8 cellular contexts compared by ENCODE assay signal in the genomic region with DNA sequence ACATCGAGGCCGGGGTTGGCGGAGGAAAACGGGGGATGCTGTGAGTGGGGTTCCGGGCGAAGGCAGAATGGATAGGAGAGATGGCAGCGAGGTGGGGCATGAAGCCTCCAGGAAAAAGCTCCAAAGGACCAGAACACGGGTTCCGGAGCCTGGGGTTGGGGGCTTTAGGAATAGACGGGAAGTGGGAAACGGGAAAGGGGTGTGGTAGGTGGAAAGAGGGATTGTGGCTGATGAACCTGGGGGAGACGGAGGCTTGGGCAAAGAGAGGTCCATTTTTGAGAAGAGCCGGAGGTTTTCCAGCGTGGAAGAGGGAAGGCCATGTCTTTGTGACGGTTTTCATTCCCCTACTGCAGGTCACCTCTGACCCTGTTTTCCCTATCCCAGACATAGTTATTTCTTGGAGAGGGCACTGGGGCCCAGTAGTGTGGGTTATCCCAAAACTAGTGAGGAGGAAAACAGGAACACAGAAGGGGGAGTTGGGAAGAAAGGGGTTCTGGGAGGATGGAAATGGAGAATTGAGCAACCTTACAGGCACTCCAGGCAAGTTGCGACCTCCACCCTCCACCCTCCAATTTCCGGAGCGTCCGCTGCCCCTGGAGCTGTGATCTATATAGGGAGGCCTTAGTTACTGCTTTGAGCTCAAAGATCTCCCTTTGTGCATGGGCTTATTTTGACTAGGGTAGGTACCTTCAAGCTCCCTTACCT. TPM values are rescaled to one million over a fixed set of nuclear protein-coding genes. Genes with fewer than 3 reads are reported as not detected.
DNase-seq lines count a peak whose midpoint lies in the region; ATAC-seq, FAIRE-seq and TF ChIP-seq lines count a peak whose summit lies in the region.

No MANE protein-coding gene starts in this region.

- peak overlapping the region; percentile 90 for H3K27ac ChIP-seq in A673 (ENCODE audit: low read depth, low read length, poor library complexity, severe bottlenecking)

- no peak for ATAC-seq in HG03342 (IDR thresholded peaks at IDR 0.05; ENCODE audit: unreplicated experiment)
- ATAC-seq in GM18505 (IDR thresholded peaks at IDR 0.05; ENCODE audit: unreplicated experiment), result no peak

- DNase-seq in A673 (ENCODE audit: low spot score) (no peak), HuH-7.5 (ENCODE audit: low spot score) (peak; percentile 46), bronchial epithelial cell (ENCODE audit: low read depth) (no peak), midbrain (lab: John Stamatoyannopoulos, UW) (peak; percentile 24), KG1 (lab: John Stamatoyannopoulos, UW) (no peak), epidermal melanocyte (ENCODE audit: insufficient read length, low spot score) (no peak)

- TF ChIP-seq POLR2A in GM18505 (IDR thresholded peaks at IDR 0.05; ENCODE audit: borderline replicate concordance, extremely low read depth, insufficient read depth, insufficient read length), result no peak

- CTCF ChIA-PET in A673 (lab: Charles Lee), result no interaction called here

- TF ChIP-seq CTCF in A673 (conservative IDR thresholded peaks at IDR 0.05; ENCODE audit: low read depth, low read length) (no peak), bronchial epithelial cell (IDR thresholded peaks at IDR 0.05; ENCODE audit: insufficient read depth, low read length, severe bottlenecking) (no peak)

- peak overlapping the region; percentile 99 for H3K4me3 ChIP-seq in A673 (ENCODE audit: low read depth, low read length, poor library complexity, severe bottlenecking)
- H3K4me3 ChIP-seq in bronchial epithelial cell (ENCODE audit: low read depth, low read length), result peak overlapping the region; percentile 69

- BruUV-seq in A673 (replicated peaks; lab: Mats Ljungman, UMichigan), result no TSS peak

- POLR2A ChIA-PET in A673 (lab: Charles Lee; ENCODE audit: low non-redundant PET), result no interaction called here

- peaks cover 39% of the 10 kb centered on the region for H3K4me1 ChIP-seq in A673 (ENCODE audit: insufficient read depth, low read length, poor library complexity, severe bottlenecking)

- H3K27me3 ChIP-seq in A673 (replicated peaks; ENCODE audit: insufficient read depth, low read depth, low read length, poor library complexity) (no peaks in the 10 kb centered on the region), bronchial epithelial cell (ENCODE audit: control insufficient read depth, insufficient read depth, low read length) (no peaks in the 10 kb centered on the region)

- H3K36me3 ChIP-seq in A673 (ENCODE audit: insufficient read depth, low read length, poor library complexity, severe bottlenecking) (peaks cover 15% of the 10 kb centered on the region), bronchial epithelial cell (ENCODE audit: control insufficient read depth, insufficient read depth, low read length) (no peaks in the 10 kb centered on the region)

- H3K9me3 ChIP-seq in A673 (ENCODE audit: low read depth, low read length, poor library complexity, severe bottlenecking), result no peaks in the 10 kb centered on the region

- intact Hi-C loops in A673 (cut with micrococcal nuclease; ENCODE audit: unreplicated experiment), result no loop called here

- no peak for FAIRE-seq in bronchial epithelial cell (lab: Jason Lieb, UNC)

RNA-seq across cellular contexts. Expression of a gene that starts 1.1 kb away (rescaled TPM):
- total RNA-seq in A673 (2021), result 139 and 144 TPM in 2 replicates
- total RNA-seq in bronchial epithelial cell, result 4.9 and 7.1 TPM in 2 replicates

RNA-seq across cellular contexts. Expression of a gene that starts 14.5 kb away (rescaled TPM):
- total RNA-seq in A673 (2021), result 138 and 155 TPM in 2 replicates
- total RNA-seq in bronchial epithelial cell, result 9.0 and 10.0 TPM in 2 replicates

RNA-seq across cellular contexts. Expression of a gene that starts 14.8 kb away (rescaled TPM):
- total RNA-seq in A673 (2021), result not detected in 2 replicates
- total RNA-seq in bronchial epithelial cell, result not detected in 2 replicates

RNA-seq across cellular contexts. Expression of a gene that starts 15.0 kb away (rescaled TPM):
- total RNA-seq in A673 (2021) (226 and 260 TPM in 2 replicates), bronchial epithelial cell (92.2 and 161 TPM in 2 replicates)

RNA-seq across cellular contexts. Expression of a gene that starts 22.3 kb away (rescaled TPM):
- total RNA-seq in A673 (2021) (2.3 and 3.3 TPM in 2 replicates), bronchial epithelial cell (10.9 and 12.4 TPM in 2 replicates)

Comparison
In these comparisons a context has a peak if more than half of its experiments do, and no peak if none do; other contexts are left out.
1. DNase-seq: peak in HuH-7.5 (single experiment) and midbrain (single experiment); none in A673 (single experiment), bronchial epithelial cell (single experiment), KG1 (single experiment) and epidermal melanocyte (single experiment).
2. RNA of a gene that starts 1.1 kb away (total RNA-seq): 139 to 144 TPM in A673; 4.9 to 7.1 TPM in bronchial epithelial cell; every median in the first group is over 10 times any median in the second.
3. RNA of a gene that starts 14.5 kb away (total RNA-seq): 138 to 155 TPM in A673; 9.0 to 10.0 TPM in bronchial epithelial cell; every median in the first group is over 10 times any median in the second.